ENCODE assay signal across 6 cellular contexts in genomic region chr2:62036229-62036628, GRCh38.
"Had no signal": no experiment of that assay in that cellular context is flagged by ENCODE, and none has a peak within 500 bp of the region (broad histone marks: within the 10 kb centered on the region; RNA-seq: fewer than 3 reads in every experiment).

No MANE protein-coding gene starts in this region.

- H3K4me3 ChIP-seq: GM12878 had no signal

- FAIRE-seq: G401.6, GM12878, GM18507, GM19239 had no signal

- DNase-seq: GDM1, GF-D8 had no signal
